ENCODE assay signal across 1 cellular context in genomic region chr2:11829324-11829946, GRCh38.
TF ChIP-seq lines count a peak whose summit lies in the region.

No MANE protein-coding gene starts in this region.

TF ChIP-seq in HepG2, 621 proteins besides CTCF, POLR2A, EP300 and RAD21 (continued from another document and continues in another):
- TF ChIP-seq KDM5B (CRISPR knock-in tag; IDR thresholded peaks at IDR 0.05; ENCODE audit: borderline replicate concordance) (0 out of 2 replicates have a peak, but pooled peaks have one; percentile 14), ZNF781 (CRISPR knock-in tag; IDR thresholded peaks at IDR 0.05; ENCODE audit: borderline replicate concordance, not compliant biosample characterization) (no peak), SIN3A (IDR thresholded peaks at IDR 0.05; ENCODE audit: borderline replicate concordance, low read depth, low read length) (no peak), ZNF580 (CRISPR knock-in tag; IDR thresholded peaks at IDR 0.05; ENCODE audit: borderline replicate concordance, low read depth) (peak; percentile 57; the same call in 1 of the 2 replicates), AKAP8 (CRISPR knock-in tag; IDR thresholded peaks at IDR 0.05) (no peak), ZNF547 (CRISPR knock-in tag; IDR thresholded peaks at IDR 0.05) (no peak), ZNF331 (CRISPR knock-in tag; IDR thresholded peaks at IDR 0.05) (0 out of 2 replicates have a peak, but pooled peaks have one; percentile 8), HMG20A (CRISPR knock-in tag; IDR thresholded peaks at IDR 0.05; ENCODE audit: borderline replicate concordance) (peak; percentile 19; the same call in 1 of the 2 replicates), GATA4 (IDR thresholded peaks at IDR 0.05; ENCODE audit: borderline replicate concordance, low read depth) (no peak), ISL2 (CRISPR knock-in tag; IDR thresholded peaks at IDR 0.05) (peak; percentile 69), ZNF503 (CRISPR knock-in tag; IDR thresholded peaks at IDR 0.05) (peak; percentile 34; the same call in 1 of the 2 replicates), GTF3A (CRISPR knock-in tag; conservative IDR thresholded peaks at IDR 0.05) (no peak; the same call in 1 of the 2 replicates), KMT2A (CRISPR knock-in tag; IDR thresholded peaks at IDR 0.05) (no peak), ZNF800 (CRISPR knock-in tag; IDR thresholded peaks at IDR 0.05) (0 out of 2 replicates have a peak, but pooled peaks have one; percentile 32), FOXK1 (CRISPR knock-in tag; IDR thresholded peaks at IDR 0.05; ENCODE audit: borderline replicate concordance, low read depth) (peak; percentile 52; the same call in 1 of the 2 replicates), ZNF224 (CRISPR knock-in tag; IDR thresholded peaks at IDR 0.05) (no peak; the same call in 1 of the 2 replicates), ZNF441 (CRISPR knock-in tag; IDR thresholded peaks at IDR 0.05; ENCODE audit: borderline replicate concordance) (peak; percentile 24; the same call in 1 of the 2 replicates), ZNF275 (CRISPR knock-in tag; IDR thresholded peaks at IDR 0.05; ENCODE audit: borderline replicate concordance) (peak; percentile 88; the same call in 1 of the 2 replicates), HNRNPL (IDR thresholded peaks at IDR 0.05; ENCODE audit: low read depth, low read length) (peak; percentile 90), STAT5B (CRISPR knock-in tag; IDR thresholded peaks at IDR 0.05) (peak; percentile 11; the same call in 1 of the 2 replicates), HNF1B (CRISPR knock-in tag; IDR thresholded peaks at IDR 0.05) (peak; percentile 54; the same call in 1 of the 2 replicates), KLF6 (CRISPR knock-in tag; IDR thresholded peaks at IDR 0.05) (peak; percentile 30; the same call in 1 of the 2 replicates), STAT6 (CRISPR knock-in tag; IDR thresholded peaks at IDR 0.05; ENCODE audit: borderline replicate concordance) (peak; percentile 79; the same call in 1 of the 2 replicates), ZNF337 (CRISPR knock-in tag; IDR thresholded peaks at IDR 0.05; ENCODE audit: borderline replicate concordance, low read depth) (0 out of 2 replicates have a peak, but pooled peaks have one; percentile 8), PHF5A (CRISPR knock-in tag; IDR thresholded peaks at IDR 0.05; ENCODE audit: low read depth, unreplicated experiment) (peak; percentile 13), HOXA3 (CRISPR knock-in tag; IDR thresholded peaks at IDR 0.05) (peak; percentile 22; the same call in 1 of the 2 replicates), SMC3 (IDR thresholded peaks at IDR 0.05; ENCODE audit: low read length) (peak; percentile 66), JDP2 (CRISPR knock-in tag; IDR thresholded peaks at IDR 0.05; ENCODE audit: borderline replicate concordance) (no peak), POLR2AphosphoS5 (IDR thresholded peaks at IDR 0.05; ENCODE audit: low read depth, low read length) (peak; percentile 46), MYNN (CRISPR knock-in tag; IDR thresholded peaks at IDR 0.05; ENCODE audit: low read depth) (0 out of 2 replicates have a peak, but pooled peaks have one; percentile 25)
- TF ChIP-seq, protein P1, sequence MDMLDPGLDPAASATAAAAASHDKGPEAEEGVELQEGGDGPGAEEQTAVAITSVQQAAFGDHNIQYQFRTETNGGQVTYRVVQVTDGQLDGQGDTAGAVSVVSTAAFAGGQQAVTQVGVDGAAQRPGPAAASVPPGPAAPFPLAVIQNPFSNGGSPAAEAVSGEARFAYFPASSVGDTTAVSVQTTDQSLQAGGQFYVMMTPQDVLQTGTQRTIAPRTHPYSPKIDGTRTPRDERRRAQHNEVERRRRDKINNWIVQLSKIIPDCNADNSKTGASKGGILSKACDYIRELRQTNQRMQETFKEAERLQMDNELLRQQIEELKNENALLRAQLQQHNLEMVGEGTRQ (IDR thresholded peaks at IDR 0.05; ENCODE audit: low read depth, low read length): no peak
- TF ChIP-seq, protein P1 (CRISPR knock-in tag; IDR thresholded peaks at IDR 0.05; ENCODE audit: borderline replicate concordance): no peak
- TF ChIP-seq, protein P2, sequence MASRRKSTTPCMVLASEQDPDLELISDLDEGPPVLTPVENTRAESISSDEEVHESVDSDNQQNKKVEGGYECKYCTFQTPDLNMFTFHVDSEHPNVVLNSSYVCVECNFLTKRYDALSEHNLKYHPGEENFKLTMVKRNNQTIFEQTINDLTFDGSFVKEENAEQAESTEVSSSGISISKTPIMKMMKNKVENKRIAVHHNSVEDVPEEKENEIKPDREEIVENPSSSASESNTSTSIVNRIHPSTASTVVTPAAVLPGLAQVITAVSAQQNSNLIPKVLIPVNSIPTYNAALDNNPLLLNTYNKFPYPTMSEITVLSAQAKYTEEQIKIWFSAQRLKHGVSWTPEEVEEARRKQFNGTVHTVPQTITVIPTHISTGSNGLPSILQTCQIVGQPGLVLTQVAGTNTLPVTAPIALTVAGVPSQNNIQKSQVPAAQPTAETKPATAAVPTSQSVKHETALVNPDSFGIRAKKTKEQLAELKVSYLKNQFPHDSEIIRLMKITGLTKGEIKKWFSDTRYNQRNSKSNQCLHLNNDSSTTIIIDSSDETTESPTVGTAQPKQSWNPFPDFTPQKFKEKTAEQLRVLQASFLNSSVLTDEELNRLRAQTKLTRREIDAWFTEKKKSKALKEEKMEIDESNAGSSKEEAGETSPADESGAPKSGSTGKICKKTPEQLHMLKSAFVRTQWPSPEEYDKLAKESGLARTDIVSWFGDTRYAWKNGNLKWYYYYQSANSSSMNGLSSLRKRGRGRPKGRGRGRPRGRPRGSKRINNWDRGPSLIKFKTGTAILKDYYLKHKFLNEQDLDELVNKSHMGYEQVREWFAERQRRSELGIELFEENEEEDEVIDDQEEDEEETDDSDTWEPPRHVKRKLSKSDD (CRISPR knock-in tag; IDR thresholded peaks at IDR 0.05; ENCODE audit: low read depth): no peak
- TF ChIP-seq, protein P3, sequence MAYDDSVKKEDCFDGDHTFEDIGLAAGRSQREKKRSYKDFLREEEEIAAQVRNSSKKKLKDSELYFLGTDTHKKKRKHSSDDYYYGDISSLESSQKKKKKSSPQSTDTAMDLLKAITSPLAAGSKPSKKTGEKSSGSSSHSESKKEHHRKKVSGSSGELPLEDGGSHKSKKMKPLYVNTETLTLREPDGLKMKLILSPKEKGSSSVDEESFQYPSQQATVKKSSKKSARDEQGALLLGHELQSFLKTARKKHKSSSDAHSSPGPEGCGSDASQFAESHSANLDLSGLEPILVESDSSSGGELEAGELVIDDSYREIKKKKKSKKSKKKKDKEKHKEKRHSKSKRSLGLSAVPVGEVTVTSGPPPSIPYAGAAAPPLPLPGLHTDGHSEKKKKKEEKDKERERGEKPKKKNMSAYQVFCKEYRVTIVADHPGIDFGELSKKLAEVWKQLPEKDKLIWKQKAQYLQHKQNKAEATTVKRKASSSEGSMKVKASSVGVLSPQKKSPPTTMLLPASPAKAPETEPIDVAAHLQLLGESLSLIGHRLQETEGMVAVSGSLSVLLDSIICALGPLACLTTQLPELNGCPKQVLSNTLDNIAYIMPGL (CRISPR knock-in tag; IDR thresholded peaks at IDR 0.05; ENCODE audit: borderline replicate concordance in 1 of 2, low read depth in 1 of 2): peak in 1 of 2 experiments; percentile 67; a peak in 2 of 4 replicates
- TF ChIP-seq, protein P4, sequence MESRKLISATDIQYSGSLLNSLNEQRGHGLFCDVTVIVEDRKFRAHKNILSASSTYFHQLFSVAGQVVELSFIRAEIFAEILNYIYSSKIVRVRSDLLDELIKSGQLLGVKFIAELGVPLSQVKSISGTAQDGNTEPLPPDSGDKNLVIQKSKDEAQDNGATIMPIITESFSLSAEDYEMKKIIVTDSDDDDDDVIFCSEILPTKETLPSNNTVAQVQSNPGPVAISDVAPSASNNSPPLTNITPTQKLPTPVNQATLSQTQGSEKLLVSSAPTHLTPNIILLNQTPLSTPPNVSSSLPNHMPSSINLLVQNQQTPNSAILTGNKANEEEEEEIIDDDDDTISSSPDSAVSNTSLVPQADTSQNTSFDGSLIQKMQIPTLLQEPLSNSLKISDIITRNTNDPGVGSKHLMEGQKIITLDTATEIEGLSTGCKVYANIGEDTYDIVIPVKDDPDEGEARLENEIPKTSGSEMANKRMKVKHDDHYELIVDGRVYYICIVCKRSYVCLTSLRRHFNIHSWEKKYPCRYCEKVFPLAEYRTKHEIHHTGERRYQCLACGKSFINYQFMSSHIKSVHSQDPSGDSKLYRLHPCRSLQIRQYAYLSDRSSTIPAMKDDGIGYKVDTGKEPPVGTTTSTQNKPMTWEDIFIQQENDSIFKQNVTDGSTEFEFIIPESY (CRISPR knock-in tag; IDR thresholded peaks at IDR 0.05): peak; percentile 25; the same call in 1 of the 2 replicates
- TF ChIP-seq, protein P5, sequence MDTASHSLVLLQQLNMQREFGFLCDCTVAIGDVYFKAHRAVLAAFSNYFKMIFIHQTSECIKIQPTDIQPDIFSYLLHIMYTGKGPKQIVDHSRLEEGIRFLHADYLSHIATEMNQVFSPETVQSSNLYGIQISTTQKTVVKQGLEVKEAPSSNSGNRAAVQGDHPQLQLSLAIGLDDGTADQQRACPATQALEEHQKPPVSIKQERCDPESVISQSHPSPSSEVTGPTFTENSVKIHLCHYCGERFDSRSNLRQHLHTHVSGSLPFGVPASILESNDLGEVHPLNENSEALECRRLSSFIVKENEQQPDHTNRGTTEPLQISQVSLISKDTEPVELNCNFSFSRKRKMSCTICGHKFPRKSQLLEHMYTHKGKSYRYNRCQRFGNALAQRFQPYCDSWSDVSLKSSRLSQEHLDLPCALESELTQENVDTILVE (CRISPR knock-in tag; IDR thresholded peaks at IDR 0.05): no peak
